8 cellular contexts compared by ENCODE assay signal in genomic region chr11:11243790-11244469, GRCh38.
DNase-seq lines count a peak whose midpoint lies in the region; ATAC-seq and FAIRE-seq lines count a peak whose summit lies in the region.

No MANE protein-coding gene starts in this region.

- no peak overlapping the region for H2BK120ac ChIP-seq in mesendoderm (ENCODE audit: low read depth, low read length)

- H3K27me3 ChIP-seq in mesendoderm (ENCODE audit: insufficient read depth, low read length, poor library complexity) = no peaks in the 10 kb centered on the region

- H3K4me2 ChIP-seq in mesendoderm (ENCODE audit: low read length) = no peak overlapping the region

- peak; percentile 56 for ATAC-seq in GM21367 (IDR thresholded peaks at IDR 0.05; ENCODE audit: unreplicated experiment)
- ATAC-seq in GM18873 (IDR thresholded peaks at IDR 0.05; ENCODE audit: low FRiP score, unreplicated experiment) = no peak

- H3K56ac ChIP-seq in mesendoderm (ENCODE audit: low read length) = no peak overlapping the region

- DNase-seq in COLO829 (ENCODE audit: low spot score) (peak; percentile 58), NCI-H69 (lab: John Stamatoyannopoulos, UW) (peak; percentile 89), mesendoderm (peak; percentile 88), urothelium cell line (ENCODE audit: low spot score) (peak; percentile 21), LoVo (ENCODE audit: low spot score) (no peak)
- peak; percentile 70 for DNase-seq in central memory CD4-positive, alpha-beta T cell

- H3K79me1 ChIP-seq in mesendoderm (ENCODE audit: low read length) = no peaks in the 10 kb centered on the region

- no peaks in the 10 kb centered on the region for H3K36me3 ChIP-seq in mesendoderm (ENCODE audit: control insufficient read depth, insufficient read depth, low read length)

- no peak overlapping the region for H3K4me3 ChIP-seq in mesendoderm (ENCODE audit: low read length)

- H2BK15ac ChIP-seq in mesendoderm (replicated peaks; ENCODE audit: low read depth) = no peak overlapping the region

- H2BK5ac ChIP-seq in mesendoderm (ENCODE audit: low read length) = no peak overlapping the region

- no peak overlapping the region for H3K4ac ChIP-seq in mesendoderm (ENCODE audit: low read depth, low read length)

- WGBS in mesendoderm (ENCODE audit: extremely low coverage, insufficient coverage, low lambda C conversion rate) = no CpG with 5 or more reads among the region's 8 CpGs

- H3K18ac ChIP-seq in mesendoderm (ENCODE audit: low read length) = no peak overlapping the region

- H2AK5ac ChIP-seq in mesendoderm (ENCODE audit: low read length) = no peak overlapping the region

- no peak overlapping the region for H3K9ac ChIP-seq in mesendoderm (ENCODE audit: low read length)

- H3K79me2 ChIP-seq in mesendoderm (ENCODE audit: control insufficient read depth, insufficient read depth, low read length) = no peaks in the 10 kb centered on the region

- no peak for FAIRE-seq in urothelium cell line (lab: Jason Lieb, UNC)

- H4K8ac ChIP-seq in mesendoderm (ENCODE audit: low read depth, low read length) = no peak overlapping the region

- H4K5ac ChIP-seq in mesendoderm (ENCODE audit: low read length) = no peak overlapping the region

- no peak overlapping the region for H3K23ac ChIP-seq in mesendoderm (ENCODE audit: low read length)

- H3K27ac ChIP-seq in mesendoderm (ENCODE audit: low read depth, low read length) = no peak overlapping the region

- H3K4me1 ChIP-seq in mesendoderm (ENCODE audit: control insufficient read depth, low read depth, low read length) = no peaks in the 10 kb centered on the region
